Comparison of ENCODE assay signal across 8 cellular contexts in genomic region chr7:41977165-41977651, GRCh38.
DNase-seq lines count a peak whose midpoint lies in the region; ATAC-seq and TF ChIP-seq lines count a peak whose summit lies in the region.

No MANE protein-coding gene starts in this region.

- H3K9me3 ChIP-seq in colonic mucosa (no peaks in the 10 kb centered on the region), right lobe of liver (no peaks in the 10 kb centered on the region)

- intact Hi-C loops in colonic mucosa (cut with DNase I), result loop anchor here (10.0 kb wide), 2 partner anchors 108 to 858 kb away; no protein-coding TSS in a partner anchor
- intact Hi-C loops in right lobe of liver (cut with DNase I), result no loop called here
- intact Hi-C loops in left colon (cut with DNase I, micrococcal nuclease), result loop anchor here in 1 of 2 donors (10.0 kb wide), 2 partner anchors 258 to 718 kb away; partner anchors contain the start of gene GLI3

- TF ChIP-seq POLR2A in right lobe of liver (IDR thresholded peaks at IDR 0.05), result no peak

- WGBS in right lobe of liver (ENCODE audit: insufficient coverage, low coverage, low lambda C conversion rate, missing lambda C conversion rate), result 34% methylated on average over 9 of the region's 9 CpGs

- no peak overlapping the region for H3K4me3 ChIP-seq in GM12875 (ENCODE audit: low read depth, low read length)
- H3K4me3 ChIP-seq in colonic mucosa, result no peak overlapping the region
- H3K4me3 ChIP-seq in right lobe of liver, result no peak overlapping the region

- ATAC-seq in right lobe of liver, result peak; percentile 60 to 71 (median 62)
- no peak for ATAC-seq in GM19452 (IDR thresholded peaks at IDR 0.05; ENCODE audit: unreplicated experiment)
- no peak for ATAC-seq in left colon
- ATAC-seq in activated CD4-positive, CD25-positive, alpha-beta regulatory T cell treated with anti-CD3 and anti-CD28 coated beads, Interleukin-2, amount 50 U/mL, for 24 hours, result no peak

- TF ChIP-seq CTCF in GM12875 (IDR thresholded peaks at IDR 0.05; ENCODE audit: borderline replicate concordance, insufficient read depth, low read depth, low read length) (peak; percentile 59; the same call in 1 of the 2 replicates), colonic mucosa (IDR thresholded peaks at IDR 0.05) (peak; percentile 59), right lobe of liver (IDR thresholded peaks at IDR 0.05) (peak; percentile 45 to 68 (median 60))

- H3K4me1 ChIP-seq in colonic mucosa (no peaks in the 10 kb centered on the region), right lobe of liver (peaks cover 0 to 26% (median 0%) of the 10 kb centered on the region in 4 donors)

- DNase-seq in NCI-H69 (lab: John Stamatoyannopoulos, UW) (peak; percentile 27), colonic mucosa (no peak), right lobe of liver (no peak), left colon (no peak), cortex of kidney (lab: John Stamatoyannopoulos, UW) (no peak)

- H3K27me3 ChIP-seq in colonic mucosa, result no peaks in the 10 kb centered on the region
- H3K27me3 ChIP-seq in right lobe of liver, result no peaks in the 10 kb centered on the region

- H3K36me3 ChIP-seq in colonic mucosa, result no peaks in the 10 kb centered on the region
- no peaks in the 10 kb centered on the region for H3K36me3 ChIP-seq in right lobe of liver

- H3K9ac ChIP-seq in colonic mucosa (ENCODE audit: low read depth in 2 of 2, low read length in 2 of 2), result no peak overlapping the region

- H3K27ac ChIP-seq in colonic mucosa (no peak overlapping the region), right lobe of liver (no peak overlapping the region)

Comparison
In these comparisons a context has a peak if more than half of its experiments do, and no peak if none do; other contexts are left out.
1. ATAC-seq: peak in right lobe of liver (4 of 4); none in GM19452 (single experiment), left colon (single experiment) and activated CD4-positive, CD25-positive, alpha-beta regulatory T cell treated with anti-CD3 and anti-CD28 coated beads, Interleukin-2, amount 50 U/mL, for 24 hours (0 of 2).
2. Peak in every context shown above with its lines, with median percentiles within 50 percentile points of each other: CTCF ChIP-seq.